Comparison of ENCODE assay signal across 29 cellular contexts in genomic region chr14:78083837-78084236, GRCh38.
"Had no signal": no experiment of that assay in that cellular context is flagged by ENCODE, and none has a peak within 500 bp of the region (broad histone marks: within the 10 kb centered on the region; RNA-seq: fewer than 3 reads in every experiment).

No MANE protein-coding gene starts in this region.

- H3K4me1 ChIP-seq: prostate gland, sigmoid colon, uterus had no signal

- H3K27me3 Mint-ChIP-seq: activated CD4-positive, alpha-beta memory T cell treated with anti-CD3 and anti-CD28 coated beads, Interleukin-2, amount 10 ng/mL, durations not matched to agents 7 days and 5 days; stimulated activated memory B cell treated with anti-CD40 and anti-IgM and Interleukin-4, amounts not matched to agents 10 μg/mL and 1 μg/mL and 100 μg/mL, for 72 hours; stimulated activated naive CD8-positive, alpha-beta T cell treated with anti-CD3 and anti-CD28 coated beads, Interleukin-15, amount 100 ng/mL, for 72 hours had no signal

- H3K4me3 Mint-ChIP-seq: activated CD4-positive, alpha-beta memory T cell treated with anti-CD3 and anti-CD28 coated beads, Interleukin-2, amount 10 ng/mL, durations not matched to agents 7 days and 5 days; activated CD4-positive, alpha-beta T cell treated with anti-CD3 and anti-CD28 coated beads, Interleukin-2, amount 10 ng/mL, durations not matched to agents 7 days and 5 days; activated T-cell treated with anti-CD3 and anti-CD28 coated beads, Interleukin-2, amount 50 U/mL, for 4 hours; activated T-helper 17 cell treated with anti-CD3 and anti-CD28 coated beads, Interleukin-2, amount 50 U/mL, for 72 hours; central memory CD8-positive, alpha-beta T cell; dendritic cell treated with granulocyte-macrophage colony-stimulating factor and Interleukin-4, amounts not matched to agents 40 ng/mL and 50 ng/mL, for 4 days; naive thymus-derived CD4-positive, alpha-beta T cell; stimulated activated memory B cell treated with anti-CD40 and anti-IgM and Interleukin-4, amounts not matched to agents 10 μg/mL and 1 μg/mL and 100 μg/mL, for 72 hours; stimulated activated naive CD8-positive, alpha-beta T cell treated with anti-CD3 and anti-CD28 coated beads, Interleukin-15, amount 100 ng/mL, for 72 hours; T-helper 17 cell; type B pancreatic cell; WTC11 had no signal

- H3K36me3 Mint-ChIP-seq: naive thymus-derived CD4-positive, alpha-beta T cell; stimulated activated memory B cell treated with anti-CD40 and anti-IgM and Interleukin-4, amounts not matched to agents 10 μg/mL and 1 μg/mL and 100 μg/mL, for 72 hours; type B pancreatic cell; WTC11 had no signal

- H3K27me3 ChIP-seq: ovary, sigmoid colon, uterus had no signal

- H3K27ac ChIP-seq: ovary, prostate gland, sigmoid colon, uterus had no signal

- H3K9me3 ChIP-seq: ovary, prostate gland, sigmoid colon, uterus had no signal

- H3K9me3 Mint-ChIP-seq: activated CD4-positive, alpha-beta memory T cell treated with anti-CD3 and anti-CD28 coated beads, Interleukin-2, amount 10 ng/mL, durations not matched to agents 7 days and 5 days; activated CD4-positive, alpha-beta T cell treated with anti-CD3 and anti-CD28 coated beads, Interleukin-2, amount 10 ng/mL, durations not matched to agents 7 days and 5 days; activated T-cell treated with anti-CD3 and anti-CD28 coated beads, Interleukin-2, amount 50 U/mL, for 4 hours; activated T-helper 17 cell treated with anti-CD3 and anti-CD28 coated beads, Interleukin-2, amount 50 U/mL, for 72 hours; central memory CD8-positive, alpha-beta T cell; dendritic cell treated with granulocyte-macrophage colony-stimulating factor and Interleukin-4, amounts not matched to agents 40 ng/mL and 50 ng/mL, for 4 days; stimulated activated memory B cell treated with anti-CD40 and anti-IgM and Interleukin-4, amounts not matched to agents 10 μg/mL and 1 μg/mL and 100 μg/mL, for 72 hours; stimulated activated naive CD8-positive, alpha-beta T cell treated with anti-CD3 and anti-CD28 coated beads, Interleukin-15, amount 100 ng/mL, for 72 hours; type B pancreatic cell had no signal

- DNase-seq: activated CD4-positive, alpha-beta memory T cell treated with anti-CD3 and anti-CD28 coated beads, Interleukin-2, amount 10 ng/mL, durations not matched to agents 7 days and 5 days; activated CD4-positive, alpha-beta T cell treated with anti-CD3 and anti-CD28 coated beads for 1 hour; activated CD4-positive, alpha-beta T cell treated with anti-CD3 and anti-CD28 coated beads, Interleukin-2, amount 10 ng/mL, durations not matched to agents 7 days and 5 days; activated gamma-delta T cell treated with Interleukin-2 at 50 U/mL for 16 hours; activated naive CD4-positive, alpha-beta T cell treated with anti-CD3 and anti-CD28 coated beads, Interleukin-2, amount 50 U/mL, for 16 hours; activated T-cell treated with anti-CD3 and anti-CD28 coated beads, Interleukin-2, amount 50 U/mL, for 4 hours; amniotic stem cell; effector CD4-positive, alpha-beta T cell; erythroblast; foreskin melanocyte; midbrain; naive thymus-derived CD4-positive, alpha-beta T cell; ovary; sigmoid colon; stimulated activated CD4-positive, alpha-beta T cell treated with anti-CD3 and anti-CD28 coated beads, Interleukin-1b, Interleukin-23, amount 100 ng/mL, for 48 hours; stimulated activated CD4-positive, alpha-beta T cell treated with anti-CD3 and anti-CD28 coated beads, Interleukin-4, amount 100 ng/mL, for 4 hours; stimulated activated CD8-positive, alpha-beta memory T cell treated with anti-CD3 and anti-CD28 coated beads, Interleukin-4, amount 100 ng/mL, for 48 hours; stimulated activated naive CD8-positive, alpha-beta T cell treated with anti-CD3 and anti-CD28 coated beads, Interleukin-15, amount 100 ng/mL, for 72 hours; substantia nigra; T-helper 17 cell; uterus had no signal

- H3K27ac Mint-ChIP-seq: activated CD4-positive, alpha-beta memory T cell treated with anti-CD3 and anti-CD28 coated beads, Interleukin-2, amount 10 ng/mL, durations not matched to agents 7 days and 5 days; activated CD4-positive, alpha-beta T cell treated with anti-CD3 and anti-CD28 coated beads, Interleukin-2, amount 10 ng/mL, durations not matched to agents 7 days and 5 days; activated T-helper 17 cell treated with anti-CD3 and anti-CD28 coated beads, Interleukin-2, amount 50 U/mL, for 72 hours; dendritic cell treated with granulocyte-macrophage colony-stimulating factor and Interleukin-4, amounts not matched to agents 40 ng/mL and 50 ng/mL, for 4 days; naive thymus-derived CD4-positive, alpha-beta T cell; stimulated activated memory B cell treated with anti-CD40 and anti-IgM and Interleukin-4, amounts not matched to agents 10 μg/mL and 1 μg/mL and 100 μg/mL, for 72 hours; stimulated activated naive CD8-positive, alpha-beta T cell treated with anti-CD3 and anti-CD28 coated beads, Interleukin-15, amount 100 ng/mL, for 72 hours; T-helper 17 cell; type B pancreatic cell; WTC11 had no signal

- H3K36me3 ChIP-seq: ovary, prostate gland, sigmoid colon, uterus had no signal

- H3K4me2 ChIP-seq: smooth muscle cell had no signal

- H3K4me1 Mint-ChIP-seq: activated CD4-positive, alpha-beta memory T cell treated with anti-CD3 and anti-CD28 coated beads, Interleukin-2, amount 10 ng/mL, durations not matched to agents 7 days and 5 days; activated CD4-positive, alpha-beta T cell treated with anti-CD3 and anti-CD28 coated beads, Interleukin-2, amount 10 ng/mL, durations not matched to agents 7 days and 5 days; activated T-helper 17 cell treated with anti-CD3 and anti-CD28 coated beads, Interleukin-2, amount 50 U/mL, for 72 hours; central memory CD8-positive, alpha-beta T cell; naive thymus-derived CD4-positive, alpha-beta T cell; stimulated activated memory B cell treated with anti-CD40 and anti-IgM and Interleukin-4, amounts not matched to agents 10 μg/mL and 1 μg/mL and 100 μg/mL, for 72 hours; stimulated activated naive CD8-positive, alpha-beta T cell treated with anti-CD3 and anti-CD28 coated beads, Interleukin-15, amount 100 ng/mL, for 72 hours; T-helper 17 cell had no signal

- H3K4me3 ChIP-seq: ovary, prostate gland, sigmoid colon, smooth muscle cell, uterus had no signal

- ATAC-seq: activated T-cell treated with anti-CD3 and anti-CD28 coated beads, Interleukin-2, amount 50 U/mL, for 4 hours; activated T-helper 17 cell treated with anti-CD3 and anti-CD28 coated beads, Interleukin-2, amount 50 U/mL, for 72 hours; naive thymus-derived CD4-positive, alpha-beta T cell; stimulated activated memory B cell treated with anti-CD40 and anti-IgM and Interleukin-4, amounts not matched to agents 10 μg/mL and 1 μg/mL and 100 μg/mL, for 72 hours; stimulated activated naive CD8-positive, alpha-beta T cell treated with anti-CD3 and anti-CD28 coated beads, Interleukin-15, amount 100 ng/mL, for 72 hours; T-helper 17 cell; WTC11 had no signal
